ENCODE assay signal across 21 cellular contexts in genomic region chr9:8799231-8800014, GRCh38.
"Had no signal": no experiment of that assay in that cellular context is flagged by ENCODE, and none has a peak within 500 bp of the region (broad histone marks: within the 10 kb centered on the region; RNA-seq: fewer than 3 reads in every experiment).

No MANE protein-coding gene starts in this region.

- H3K27ac Mint-ChIP-seq: activated CD4-positive, alpha-beta T cell treated with anti-CD3 and anti-CD28 coated beads, Interleukin-2, amount 10 ng/mL, durations not matched to agents 7 days and 5 days; activated naive CD4-positive, alpha-beta T cell treated with anti-CD3 and anti-CD28 coated beads for 36 hours; immature natural killer cell; natural killer cell had no signal

- ATAC-seq: activated T-cell treated with anti-CD3 and anti-CD28 coated beads, Interleukin-2, amount 50 U/mL, for 4 hours; gastroesophageal sphincter; natural killer cell; stimulated activated naive CD8-positive, alpha-beta T cell treated with anti-CD3 and anti-CD28 coated beads, Interleukin-15, Interleukin-2, amounts not matched to agents 100 U/mL and 50 U/mL, for 24 hours had no signal

- H3K9me3 ChIP-seq: breast epithelium, esophagus muscularis mucosa, gastroesophageal sphincter, prostate gland, right atrium auricular region, tibial nerve, uterus had no signal

- H3K4me1 Mint-ChIP-seq: activated CD4-positive, alpha-beta T cell treated with anti-CD3 and anti-CD28 coated beads, Interleukin-2, amount 10 ng/mL, durations not matched to agents 7 days and 5 days; immature natural killer cell; natural killer cell had no signal

- H3K36me3 ChIP-seq: breast epithelium, esophagus muscularis mucosa, gastroesophageal sphincter, prostate gland, right atrium auricular region, tibial nerve, uterus had no signal

- H3K27me3 ChIP-seq: breast epithelium, gastroesophageal sphincter, right atrium auricular region, tibial nerve, uterus had no signal

- H3K4me3 Mint-ChIP-seq: activated CD4-positive, alpha-beta T cell treated with anti-CD3 and anti-CD28 coated beads, Interleukin-2, amount 10 ng/mL, durations not matched to agents 7 days and 5 days; activated naive CD4-positive, alpha-beta T cell treated with anti-CD3 and anti-CD28 coated beads for 36 hours; activated T-cell treated with anti-CD3 and anti-CD28 coated beads, Interleukin-2, amount 50 U/mL, for 4 hours; immature natural killer cell; natural killer cell had no signal

- H3K4me3 ChIP-seq: breast epithelium, esophagus muscularis mucosa, gastroesophageal sphincter, prostate gland, right atrium auricular region, tibial nerve, uterus had no signal

- H3K36me3 Mint-ChIP-seq: immature natural killer cell, natural killer cell had no signal

- H3K27ac ChIP-seq: breast epithelium, esophagus muscularis mucosa, gastroesophageal sphincter, prostate gland, right atrium auricular region, tibial nerve, uterus had no signal

- H3K9me3 Mint-ChIP-seq: activated CD4-positive, alpha-beta T cell treated with anti-CD3 and anti-CD28 coated beads, Interleukin-2, amount 10 ng/mL, durations not matched to agents 7 days and 5 days; activated naive CD4-positive, alpha-beta T cell treated with anti-CD3 and anti-CD28 coated beads for 36 hours; activated T-cell treated with anti-CD3 and anti-CD28 coated beads, Interleukin-2, amount 50 U/mL, for 4 hours; natural killer cell had no signal

- H3K27me3 Mint-ChIP-seq: activated CD4-positive, alpha-beta T cell treated with anti-CD3 and anti-CD28 coated beads, Interleukin-2, amount 10 ng/mL, durations not matched to agents 7 days and 5 days had no signal

- H3K4me1 ChIP-seq: breast epithelium, esophagus muscularis mucosa, gastroesophageal sphincter, prostate gland, right atrium auricular region, tibial nerve, uterus had no signal

- DNase-seq: activated CD4-positive, alpha-beta T cell treated with anti-CD3 and anti-CD28 coated beads, Interleukin-2, amount 10 ng/mL, durations not matched to agents 7 days and 5 days; activated CD8-positive, alpha-beta memory T cell treated with anti-CD3 and anti-CD28 coated beads, Interleukin-2, amount 50 U/mL, for 4 hours; activated naive CD4-positive, alpha-beta T cell treated with anti-CD3 and anti-CD28 coated beads for 36 hours; activated T-cell treated with anti-CD3 and anti-CD28 coated beads, Interleukin-2, amount 50 U/mL, for 4 hours; cerebellar nuclear complex; cortex of kidney; effector CD4-positive, alpha-beta T cell; immature natural killer cell; mesenchymal stem cell; natural killer cell; occipital lobe; stimulated activated CD4-positive, alpha-beta T cell treated with anti-CD3 and anti-CD28 coated beads, Interleukin-2, amount 100 ng/mL, for 24 hours; stimulated activated naive CD8-positive, alpha-beta T cell treated with anti-CD3 and anti-CD28 coated beads, Interleukin-15, Interleukin-2, amounts not matched to agents 100 U/mL and 50 U/mL, for 24 hours; T1000; uterus had no signal
